8 cellular contexts compared by ENCODE assay signal in genomic region chr9:72038890-72039410, GRCh38. TPM values are rescaled to one million over a fixed set of nuclear protein-coding genes. Genes with fewer than 3 reads are reported as not detected.
DNase-seq lines count a peak whose midpoint lies in the region; ATAC-seq and TF ChIP-seq lines count a peak whose summit lies in the region.

No MANE protein-coding gene starts in this region.

- peaks cover 32% of the 10 kb centered on the region for H3K27me3 Mint-ChIP-seq in activated CD4-positive, alpha-beta memory T cell treated with anti-CD3 and anti-CD28 coated beads, Interleukin-2, amount 10 ng/mL, durations not matched to agents 7 days and 5 days
- peaks cover 11 to 54% of the 10 kb centered on the region in 2 donors for H3K27me3 Mint-ChIP-seq in effector memory CD8-positive, alpha-beta T cell

- no peak overlapping the region for H2BK12ac ChIP-seq in mesenchymal stem cell (ENCODE audit: low read length in 2 of 2)

- POLR2A ChIA-PET in activated CD4-positive, alpha-beta memory T cell treated with anti-CD3 and anti-CD28 coated beads, Interleukin-2, amount 10 ng/mL, durations not matched to agents 7 days and 5 days (lab: Charles Lee), result no interaction called here

- no peak overlapping the region for H3K23ac ChIP-seq in mesenchymal stem cell (ENCODE audit: low read length in 2 of 2)

- no peaks in the 10 kb centered on the region for H3K79me1 ChIP-seq in mesenchymal stem cell (replicated peaks; ENCODE audit: low read length, poor library complexity, severe bottlenecking)

- CTCF ChIA-PET in activated CD4-positive, alpha-beta memory T cell treated with anti-CD3 and anti-CD28 coated beads, Interleukin-2, amount 10 ng/mL, durations not matched to agents 7 days and 5 days (lab: Charles Lee), result interaction anchor here (0.5 to 3.4 kb wide), 41 partner anchors 8 to 1041 kb away, joined by 3 to 74 read pairs (median 4); no protein-coding TSS in a partner anchor

- no peak overlapping the region for H4K91ac ChIP-seq in mesenchymal stem cell (ENCODE audit: low read length)

- H3K4me1 ChIP-seq in BE2C (no peaks in the 10 kb centered on the region; the same call in 1 of the 2 replicates), mesenchymal stem cell (ENCODE audit: control insufficient read depth, insufficient read depth, low read depth, low read length) (no peaks in the 10 kb centered on the region)

- H3K27me3 ChIP-seq in BE2C, result no peaks in the 10 kb centered on the region
- peaks cover 0 to 27% of the 10 kb centered on the region in 2 experiments for H3K27me3 ChIP-seq in mesenchymal stem cell (ENCODE audit: control insufficient read depth in 1 of 2, insufficient read depth in 1 of 2, low read length in 2 of 2)

- H3K36me3 ChIP-seq in BE2C (no peaks in the 10 kb centered on the region), mesenchymal stem cell (ENCODE audit: control insufficient read depth in 1 of 2, insufficient read depth in 2 of 2, low read depth in 1 of 2, low read length in 2 of 2) (no peaks in the 10 kb centered on the region)

- H2AK5ac ChIP-seq in mesenchymal stem cell (ENCODE audit: low read length, severe bottlenecking), result no peak overlapping the region

- H2BK5ac ChIP-seq in mesenchymal stem cell (ENCODE audit: low read depth, low read length, poor library complexity, severe bottlenecking), result no peak overlapping the region

- no peak overlapping the region for H2BK120ac ChIP-seq in mesenchymal stem cell (ENCODE audit: low read depth, low read length)

- no peak overlapping the region for H3K4ac ChIP-seq in mesenchymal stem cell (ENCODE audit: low read depth in 1 of 2, low read length in 2 of 2)

- no peak overlapping the region for H3K27ac ChIP-seq in mesenchymal stem cell (ENCODE audit: low read length, poor library complexity, severe bottlenecking)

- H3K4me1 Mint-ChIP-seq in activated CD4-positive, alpha-beta memory T cell treated with anti-CD3 and anti-CD28 coated beads, Interleukin-2, amount 10 ng/mL, durations not matched to agents 7 days and 5 days, result peaks cover 4% of the 10 kb centered on the region
- peaks cover 6% of the 10 kb centered on the region in 2 donors for H3K4me1 Mint-ChIP-seq in effector memory CD8-positive, alpha-beta T cell (ENCODE audit: low read depth in 2 of 2)

- H3K14ac ChIP-seq in mesenchymal stem cell (ENCODE audit: low read length in 2 of 2), result no peak overlapping the region

- no peak overlapping the region for H4K8ac ChIP-seq in mesenchymal stem cell (ENCODE audit: low read length)

- H3K4me2 ChIP-seq in mesenchymal stem cell (ENCODE audit: low read length, poor library complexity, severe bottlenecking), result no peak overlapping the region

- H3K9me3 ChIP-seq in BE2C, result no peaks in the 10 kb centered on the region
- H3K9me3 ChIP-seq in mesenchymal stem cell (ENCODE audit: control insufficient read depth, low read length), result no peaks in the 10 kb centered on the region

- no peaks in the 10 kb centered on the region for H3K9me3 Mint-ChIP-seq in activated CD4-positive, alpha-beta memory T cell treated with anti-CD3 and anti-CD28 coated beads, Interleukin-2, amount 10 ng/mL, durations not matched to agents 7 days and 5 days
- H3K9me3 Mint-ChIP-seq in effector memory CD8-positive, alpha-beta T cell, result no peaks in the 10 kb centered on the region

- no peak overlapping the region for H2BK15ac ChIP-seq in mesenchymal stem cell (ENCODE audit: low read depth, poor library complexity, severe bottlenecking)

- H3K9ac ChIP-seq in mesenchymal stem cell (ENCODE audit: low read length), result peak overlapping the region; percentile 34

- no peak overlapping the region for H3K27ac Mint-ChIP-seq in activated CD4-positive, alpha-beta memory T cell treated with anti-CD3 and anti-CD28 coated beads, Interleukin-2, amount 10 ng/mL, durations not matched to agents 7 days and 5 days
- peak overlapping the region in 1 of 2 donors; percentile 36 for H3K27ac Mint-ChIP-seq in effector memory CD8-positive, alpha-beta T cell

- ATAC-seq in GM18907 (IDR thresholded peaks at IDR 0.05; ENCODE audit: unreplicated experiment) (peak; percentile 83), HG03175 (IDR thresholded peaks at IDR 0.05; ENCODE audit: unreplicated experiment) (peak; percentile 77)
- ATAC-seq in effector memory CD8-positive, alpha-beta T cell (replicated peaks), result peak; percentile 74

- H3K4me3 Mint-ChIP-seq in activated CD4-positive, alpha-beta memory T cell treated with anti-CD3 and anti-CD28 coated beads, Interleukin-2, amount 10 ng/mL, durations not matched to agents 7 days and 5 days, result no peak overlapping the region
- H3K4me3 Mint-ChIP-seq in effector memory CD8-positive, alpha-beta T cell, result peak overlapping the region; percentile 7 to 51

- peak; percentile 98 for TF ChIP-seq CTCF in BE2C (IDR thresholded peaks at IDR 0.05; ENCODE audit: low read depth, low read length)

- 15% methylated on average over 12 of the region's 13 CpGs for WGBS in mesenchymal stem cell

- H3K36me3 Mint-ChIP-seq in activated CD4-positive, alpha-beta memory T cell treated with anti-CD3 and anti-CD28 coated beads, Interleukin-2, amount 10 ng/mL, durations not matched to agents 7 days and 5 days (ENCODE audit: low read depth), result no peaks in the 10 kb centered on the region
- H3K36me3 Mint-ChIP-seq in effector memory CD8-positive, alpha-beta T cell (ENCODE audit: insufficient read depth), result no peaks in the 10 kb centered on the region

- no peak overlapping the region for H3K18ac ChIP-seq in mesenchymal stem cell (ENCODE audit: low read depth in 1 of 2, low read length in 2 of 2)

- H2AFZ ChIP-seq in mesenchymal stem cell (ENCODE audit: low read depth, low read length), result peak overlapping the region; percentile 29

- H3K4me3 ChIP-seq in BE2C (ENCODE audit: low read depth, low read length), result no peak overlapping the region
- H3K4me3 ChIP-seq in mesenchymal stem cell (ENCODE audit: insufficient read depth in 1 of 2, low read depth in 1 of 2, low read length in 2 of 2), result no peak overlapping the region

- DNase-seq in BE2C (peak; percentile 68), NCI-H748 treated with DMSO at 0.1 percent for 48 hours (lab: John Stamatoyannopoulos, UW) (peak; percentile 77), mesenchymal stem cell (peak; percentile 71)
- DNase-seq in activated CD4-positive, alpha-beta memory T cell treated with anti-CD3 and anti-CD28 coated beads, Interleukin-2, amount 10 ng/mL, durations not matched to agents 7 days and 5 days, result peak; percentile 69
- DNase-seq in effector memory CD8-positive, alpha-beta T cell, result peak; percentile 52 to 55 (median 53)
- DNase-seq in stimulated activated CD8-positive, alpha-beta memory T cell treated with anti-CD3 and anti-CD28 coated beads, Interleukin-2, amount 100 ng/mL, for 48 hours (ENCODE audit: low read depth in 2 of 2), result peak; percentile 24 to 52

RNA-seq across cellular contexts. Expression of gene C9orf57, which starts 21.5 kb away (rescaled TPM):
- not detected for polyA plus RNA-seq in BE2C (2012; ENCODE audit: insufficient read depth, insufficient read length, low read depth)
- not detected for total RNA-seq in activated CD4-positive, alpha-beta memory T cell treated with anti-CD3 and anti-CD28 coated beads, Interleukin-2, amount 10 ng/mL, durations not matched to agents 7 days and 5 days
- polyA plus RNA-seq in mesenchymal stem cell (2013, experiment 1 of 2), result not detected
- not detected for polyA plus RNA-seq in mesenchymal stem cell (2013, experiment 2 of 2)
